Comparison of ENCODE assay signal across 27 cellular contexts in the genomic region with DNA sequence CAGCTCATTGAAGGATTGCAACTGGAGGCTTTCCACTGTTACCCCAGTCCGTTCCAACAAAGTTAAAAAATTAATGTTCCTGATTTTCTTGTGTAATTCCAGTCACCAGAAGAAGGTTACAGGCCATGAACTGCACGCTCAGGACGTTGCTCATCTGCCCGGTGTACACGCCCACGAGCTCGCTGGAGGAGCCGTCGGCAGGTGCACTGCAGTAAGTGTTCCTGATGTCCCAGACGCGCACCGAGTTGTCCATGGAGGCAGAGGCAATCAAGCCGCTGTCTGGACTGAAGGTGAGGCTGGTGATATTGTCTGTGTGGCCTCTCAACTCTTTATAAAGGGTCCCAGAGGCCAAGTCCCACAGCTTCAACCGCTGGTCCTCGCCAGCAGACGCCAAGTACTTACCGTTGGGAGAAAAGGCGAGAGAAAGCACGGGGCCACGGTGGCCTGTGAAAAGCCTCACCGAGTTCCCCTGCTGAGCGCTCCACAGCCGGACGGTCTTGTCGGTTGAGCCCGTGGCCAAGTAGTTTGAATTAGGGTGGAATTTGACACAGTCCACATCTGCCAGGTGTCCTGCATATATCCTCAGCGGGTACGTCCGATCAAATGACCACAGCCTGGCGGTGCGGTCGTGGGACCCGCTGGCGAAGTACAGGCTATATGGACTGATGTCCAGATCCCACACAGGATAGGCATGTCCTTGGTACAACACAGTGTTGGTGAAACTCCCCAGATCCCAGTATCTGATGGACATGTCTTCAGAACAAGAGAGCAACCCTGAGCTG.
"Had no signal": no experiment of that assay in that cellular context is flagged by ENCODE, and none has a peak within 500 bp of the region (broad histone marks: within the 10 kb centered on the region; RNA-seq: fewer than 3 reads in every experiment).

No MANE protein-coding gene starts in this region.

- H3K27ac ChIP-seq: dorsolateral prefrontal cortex, foreskin keratinocyte, heart left ventricle, hepatocyte, left lung, ovary, right lobe of liver, suprapubic skin, thyroid gland, upper lobe of left lung had no signal

- H3K9me3 ChIP-seq: esophagus muscularis mucosa, gastroesophageal sphincter, heart left ventricle, left lung, ovary, right lobe of liver, suprapubic skin, thyroid gland, upper lobe of left lung had no signal

- H3K27ac Mint-ChIP-seq: naive thymus-derived CD4-positive, alpha-beta T cell; nephron progenitor cell; stimulated activated naive B cell treated with anti-CD40 and anti-IgM and Interleukin-4, amounts not matched to agents 10 μg/mL and 1 μg/mL and 100 μg/mL, for 72 hours; stimulated activated naive CD8-positive, alpha-beta T cell treated with anti-CD3 and anti-CD28 coated beads, Interleukin-15, Interleukin-2, amounts not matched to agents 100 ng/mL and 50 ng/mL, for 24 hours had no signal

- H2AFZ ChIP-seq: hepatocyte had no signal

- H3K27me3 ChIP-seq: dorsolateral prefrontal cortex, esophagus muscularis mucosa, foreskin keratinocyte, gastroesophageal sphincter, heart left ventricle, hepatocyte, left lung, ovary, right lobe of liver, suprapubic skin, thyroid gland, upper lobe of left lung had no signal

- H3K4me3 ChIP-seq: dorsolateral prefrontal cortex, esophagus muscularis mucosa, gastroesophageal sphincter, heart left ventricle, hepatocyte, left lung, ovary, right lobe of liver, suprapubic skin, thyroid gland, upper lobe of left lung had no signal

- H3K4me3 Mint-ChIP-seq: endodermal cell; naive thymus-derived CD4-positive, alpha-beta T cell; nephron progenitor cell; stimulated activated naive B cell treated with anti-CD40 and anti-IgM and Interleukin-4, amounts not matched to agents 10 μg/mL and 1 μg/mL and 100 μg/mL, for 72 hours; stimulated activated naive CD8-positive, alpha-beta T cell treated with anti-CD3 and anti-CD28 coated beads, Interleukin-15, Interleukin-2, amounts not matched to agents 100 ng/mL and 50 ng/mL, for 24 hours had no signal

- H3K4me1 ChIP-seq: foreskin keratinocyte, right lobe of liver had no signal

- H3K36me3 ChIP-seq: ovary had no signal

- DNase-seq: dorsolateral prefrontal cortex; effector CD8-positive, alpha-beta T cell; endodermal cell; foreskin keratinocyte; heart left ventricle; left cardiac atrium; left lung; mammary epithelial cell; mesendoderm; midbrain; naive thymus-derived CD4-positive, alpha-beta T cell; nephron progenitor cell; nucleus accumbens; ovary; posterior cingulate gyrus; right lobe of liver; small intestine; stimulated activated CD4-positive, alpha-beta T cell treated with anti-CD3 and anti-CD28 coated beads, Interleukin-15, amount 100 ng/mL, for 24 hours; stimulated activated CD4-positive, alpha-beta T cell treated with anti-CD3 and anti-CD28 coated beads, Interleukin-2, amount 100 ng/mL, for 48 hours; stimulated activated naive B cell treated with anti-CD40 and anti-IgM and Interleukin-4, amounts not matched to agents 10 μg/mL and 1 μg/mL and 100 μg/mL, for 72 hours; thyroid gland had no signal

- H3K4me1 Mint-ChIP-seq: endodermal cell, nephron progenitor cell had no signal

- H3K27me3 Mint-ChIP-seq: naive thymus-derived CD4-positive, alpha-beta T cell; stimulated activated naive B cell treated with anti-CD40 and anti-IgM and Interleukin-4, amounts not matched to agents 10 μg/mL and 1 μg/mL and 100 μg/mL, for 72 hours; stimulated activated naive CD8-positive, alpha-beta T cell treated with anti-CD3 and anti-CD28 coated beads, Interleukin-15, Interleukin-2, amounts not matched to agents 100 ng/mL and 50 ng/mL, for 24 hours had no signal

- H3K9me3 Mint-ChIP-seq: endodermal cell; naive thymus-derived CD4-positive, alpha-beta T cell; nephron progenitor cell; stimulated activated naive B cell treated with anti-CD40 and anti-IgM and Interleukin-4, amounts not matched to agents 10 μg/mL and 1 μg/mL and 100 μg/mL, for 72 hours; stimulated activated naive CD8-positive, alpha-beta T cell treated with anti-CD3 and anti-CD28 coated beads, Interleukin-15, Interleukin-2, amounts not matched to agents 100 ng/mL and 50 ng/mL, for 24 hours had no signal

- H3K4me2 ChIP-seq: hepatocyte had no signal

- ATAC-seq: foreskin keratinocyte; gastroesophageal sphincter; heart left ventricle; left cardiac atrium; left lung; naive thymus-derived CD4-positive, alpha-beta T cell; right lobe of liver; stimulated activated naive B cell treated with anti-CD40 and anti-IgM and Interleukin-4, amounts not matched to agents 10 μg/mL and 1 μg/mL and 100 μg/mL, for 72 hours had no signal
